ENCODE assay signal across 9 cellular contexts in genomic region chr20:58895099-58895795, GRCh38. TPM values are rescaled to one million over a fixed set of nuclear protein-coding genes. Genes with fewer than 3 reads are reported as not detected.
DNase-seq lines count a peak whose midpoint lies in the region; ATAC-seq and TF ChIP-seq lines count a peak whose summit lies in the region.
"Had no signal": no experiment of that assay in that cellular context is flagged by ENCODE, and none has a peak within 500 bp of the region (broad histone marks: within the 10 kb centered on the region; RNA-seq: fewer than 3 reads in every experiment).

No MANE protein-coding gene starts in this region.

- H3K27me3 ChIP-seq in iPS-18a (ENCODE audit: control insufficient read depth, insufficient read depth, low read length) (no peaks in the 10 kb centered on the region), thoracic aorta (replicated peaks; ENCODE audit: insufficient read depth) (no peaks in the 10 kb centered on the region), SJCRH30 (no peaks in the 10 kb centered on the region)

- CTCF ChIA-PET in activated naive CD4-positive, alpha-beta T cell treated with anti-CD3 and anti-CD28 coated beads for 36 hours (lab: Charles Lee) = no interaction called here

- peak overlapping the region; percentile 86 for H3K27ac Mint-ChIP-seq in activated naive CD4-positive, alpha-beta T cell treated with anti-CD3 and anti-CD28 coated beads for 36 hours
- H3K27ac Mint-ChIP-seq in activated T-helper 17 cell treated with anti-CD3 and anti-CD28 coated beads, Interleukin-2, amount 50 U/mL, for 72 hours = peak overlapping the region; percentile 96

- ATAC-seq in activated T-helper 17 cell treated with anti-CD3 and anti-CD28 coated beads, Interleukin-2, amount 50 U/mL, for 72 hours (replicated peaks) = no peak
- no peak for ATAC-seq in thoracic aorta (ENCODE audit: insufficient number of reproducible peaks, low FRiP score, low read depth)

- H3K9ac ChIP-seq in iPS-18a (ENCODE audit: low read length) = peak overlapping the region; percentile 31

- H3K9me3 ChIP-seq in iPS-18a (ENCODE audit: control insufficient read depth, low read depth, low read length) = no peaks in the 10 kb centered on the region
- H3K9me3 ChIP-seq in thoracic aorta = no peaks in the 10 kb centered on the region
- no peaks in the 10 kb centered on the region for H3K9me3 ChIP-seq in SJCRH30 (replicated peaks)

- no peak for DNase-seq in activated naive CD4-positive, alpha-beta T cell treated with anti-CD3 and anti-CD28 coated beads for 36 hours
- DNase-seq in activated naive CD4-positive, alpha-beta T cell treated with anti-CD3 and anti-CD28 coated beads, Interleukin-2, amount 50 U/mL, for 16 hours = no peak
- DNase-seq in thoracic aorta (ENCODE audit: low spot score) (no peak), SJCRH30 (no peak), NCI-H2196 (lab: John Stamatoyannopoulos, UW; ENCODE audit: unreplicated experiment) (no peak), GF-D8 (lab: John Stamatoyannopoulos, UW) (no peak)
- DNase-seq: COR-L47 had no signal

- H3K4me1 Mint-ChIP-seq in activated naive CD4-positive, alpha-beta T cell treated with anti-CD3 and anti-CD28 coated beads for 36 hours (ENCODE audit: low read depth) = peaks cover 52% of the 10 kb centered on the region
- H3K4me1 Mint-ChIP-seq in activated T-helper 17 cell treated with anti-CD3 and anti-CD28 coated beads, Interleukin-2, amount 50 U/mL, for 72 hours = peaks cover 48% of the 10 kb centered on the region

- H3K27ac ChIP-seq in iPS-18a (ENCODE audit: low read length) (peak overlapping the region; percentile 69), thoracic aorta (peak overlapping the region; percentile 47 to 99), SJCRH30 (no peak overlapping the region)

- intact Hi-C loops in activated naive CD4-positive, alpha-beta T cell treated with anti-CD3 and anti-CD28 coated beads for 36 hours (cut with micrococcal nuclease) = no loop called here

- peaks cover 37% of the 10 kb centered on the region for H3K36me3 Mint-ChIP-seq in activated naive CD4-positive, alpha-beta T cell treated with anti-CD3 and anti-CD28 coated beads for 36 hours (ENCODE audit: low read depth)
- H3K36me3 Mint-ChIP-seq in activated T-helper 17 cell treated with anti-CD3 and anti-CD28 coated beads, Interleukin-2, amount 50 U/mL, for 72 hours (ENCODE audit: low read depth) = peaks cover 83% of the 10 kb centered on the region

- H3K4me3 ChIP-seq in iPS-18a (ENCODE audit: low read length) (peak overlapping the region; percentile 90), thoracic aorta (peak overlapping the region; percentile 96), SJCRH30 (no peak overlapping the region)

- no peaks in the 10 kb centered on the region for H3K9me3 Mint-ChIP-seq in activated naive CD4-positive, alpha-beta T cell treated with anti-CD3 and anti-CD28 coated beads for 36 hours
- no peaks in the 10 kb centered on the region for H3K9me3 Mint-ChIP-seq in activated T-helper 17 cell treated with anti-CD3 and anti-CD28 coated beads, Interleukin-2, amount 50 U/mL, for 72 hours

- H3K27me3 Mint-ChIP-seq in activated naive CD4-positive, alpha-beta T cell treated with anti-CD3 and anti-CD28 coated beads for 36 hours (ENCODE audit: low read depth) = no peaks in the 10 kb centered on the region
- no peaks in the 10 kb centered on the region for H3K27me3 Mint-ChIP-seq in activated T-helper 17 cell treated with anti-CD3 and anti-CD28 coated beads, Interleukin-2, amount 50 U/mL, for 72 hours

- peaks cover 71% of the 10 kb centered on the region for H3K4me1 ChIP-seq in iPS-18a (ENCODE audit: control insufficient read depth, low read depth, low read length)
- peaks cover 54 to 69% of the 10 kb centered on the region in 2 donors for H3K4me1 ChIP-seq in thoracic aorta (ENCODE audit: control insufficient read depth in 1 of 2, low read depth in 2 of 2)
- H3K4me1 ChIP-seq in SJCRH30 = peaks cover 23% of the 10 kb centered on the region

- TF ChIP-seq CTCF in thoracic aorta (IDR thresholded peaks at IDR 0.05) = no peak

- peak overlapping the region; percentile 50 for H3K4me3 Mint-ChIP-seq in activated naive CD4-positive, alpha-beta T cell treated with anti-CD3 and anti-CD28 coated beads for 36 hours
- H3K4me3 Mint-ChIP-seq in activated T-helper 17 cell treated with anti-CD3 and anti-CD28 coated beads, Interleukin-2, amount 50 U/mL, for 72 hours = peak overlapping the region; percentile 95

- H3K36me3 ChIP-seq in iPS-18a (ENCODE audit: control insufficient read depth, low read depth, low read length) (peaks cover 31% of the 10 kb centered on the region), thoracic aorta (no peaks in the 10 kb centered on the region), SJCRH30 (peaks cover 75% of the 10 kb centered on the region)

RNA-seq across cellular contexts. Expression of gene GNAS, which starts 42.7 kb away (rescaled TPM):
- total RNA-seq in activated naive CD4-positive, alpha-beta T cell treated with anti-CD3 and anti-CD28 coated beads for 36 hours = 100 to 1,000 TPM; 770 to 802 TPM
- total RNA-seq in activated T-helper 17 cell treated with anti-CD3 and anti-CD28 coated beads, Interleukin-2, amount 50 U/mL, for 72 hours = 100 to 1,000 TPM; 412 to 688 TPM
- 100 to 1,000 TPM; 742 to 943 TPM for total RNA-seq in thoracic aorta
- total RNA-seq in SJCRH30 (2014; rRNA removed; shearing (Covaris generic)) = 2,094 and 2,122 TPM in 2 replicates

RNA-seq across cellular contexts. Expression of gene GNAS-AS1, which starts 44.5 kb away (rescaled TPM):
- total RNA-seq in activated naive CD4-positive, alpha-beta T cell treated with anti-CD3 and anti-CD28 coated beads for 36 hours = 1 to 10 TPM; 1.6 to 1.9 TPM
- total RNA-seq in activated T-helper 17 cell treated with anti-CD3 and anti-CD28 coated beads, Interleukin-2, amount 50 U/mL, for 72 hours = 1 to 10 TPM; 1.0 to 1.3 TPM
- total RNA-seq in thoracic aorta = under 1 TPM; 0.21 to 0.81 TPM
- not detected in 2 replicates for total RNA-seq in SJCRH30 (2014; rRNA removed; shearing (Covaris generic))
